Comparison of ENCODE assay signal across 13 cellular contexts in genomic region chr16:62256406-62256805, GRCh38.
A peak's percentile ranks its signal among the peaks of the same experiment; 100 is the strongest.
DNase-seq lines count a peak whose midpoint lies in the region; ATAC-seq and TF ChIP-seq lines count a peak whose summit lies in the region.
"Had no signal": no experiment of that assay in that cellular context is flagged by ENCODE, and none has a peak within 500 bp of the region (broad histone marks: within the 10 kb centered on the region; RNA-seq: fewer than 3 reads in every experiment).

No MANE protein-coding gene starts in this region.

- H3K4ac ChIP-seq in trophoblast cell (ENCODE audit: low read depth, low read length): no peak overlapping the region

- no peak overlapping the region for H2BK120ac ChIP-seq in trophoblast cell (ENCODE audit: insufficient read depth, low read length, poor library complexity)

- CTCF ChIA-PET in mammary epithelial cell (lab: Charles Lee; ENCODE audit: low non-redundant PET): interaction anchor here (0.8 to 1.1 kb wide), 2 partner anchors 43 to 66 kb away, joined by 5 to 12 read pairs; no protein-coding TSS in a partner anchor

- no peak overlapping the region for H4K12ac ChIP-seq in trophoblast cell (ENCODE audit: low read depth, low read length)

- TF ChIP-seq POLR2A in breast epithelium (IDR thresholded peaks at IDR 0.05) (no peak), upper lobe of left lung (IDR thresholded peaks at IDR 0.05) (no peak)

- H3K4me3 ChIP-seq in mammary epithelial cell (replicated peaks in 1 of 3; ENCODE audit: insufficient read depth in 1 of 3, low read depth in 2 of 3, low read length in 3 of 3): no peak overlapping the region
- H3K4me3 ChIP-seq in breast epithelium: no peak overlapping the region
- no peak overlapping the region for H3K4me3 ChIP-seq in hepatocyte
- H3K4me3 ChIP-seq in trophoblast cell (ENCODE audit: low read depth, low read length): no peak overlapping the region
- H3K4me3 ChIP-seq in upper lobe of left lung: no peak overlapping the region
- H3K4me3 ChIP-seq: body of pancreas, tibial nerve had no signal

- H2BK5ac ChIP-seq in trophoblast cell (ENCODE audit: low read depth, low read length, poor library complexity): no peak overlapping the region

- H3K79me2 ChIP-seq in mammary epithelial cell (ENCODE audit: insufficient read depth, low read length) (no peaks in the 10 kb centered on the region), hepatocyte (no peaks in the 10 kb centered on the region), trophoblast cell (ENCODE audit: control insufficient read depth, insufficient read depth, low read length, poor library complexity) (no peaks in the 10 kb centered on the region)

- H2BK12ac ChIP-seq in trophoblast cell (ENCODE audit: low read length): no peak overlapping the region

- in situ Hi-C loops in mammary epithelial cell (cut with MboI; ENCODE audit: low sequenced_read_pairs in 2 of 2): no loop called here

- H3K4me1 ChIP-seq in mammary epithelial cell (ENCODE audit: insufficient read depth, low read length) (peaks cover 38% of the 10 kb centered on the region), breast epithelium (no peaks in the 10 kb centered on the region), hepatocyte (ENCODE audit: insufficient read depth) (peaks cover 12% of the 10 kb centered on the region), trophoblast cell (ENCODE audit: control insufficient read depth in 1 of 2, insufficient read depth in 2 of 2, low read length in 2 of 2) (peaks cover 0 to 9% of the 10 kb centered on the region in 2 experiments), upper lobe of left lung (no peaks in the 10 kb centered on the region)
- H3K4me1 ChIP-seq: body of pancreas had no signal

- no peaks in the 10 kb centered on the region for H3K9me3 ChIP-seq in mammary epithelial cell (replicated peaks; ENCODE audit: insufficient read depth, low read length)
- no peaks in the 10 kb centered on the region for H3K9me3 ChIP-seq in breast epithelium
- H3K9me3 ChIP-seq in hepatocyte (ENCODE audit: low read depth): no peaks in the 10 kb centered on the region
- H3K9me3 ChIP-seq in trophoblast cell (ENCODE audit: insufficient read depth, low read depth, low read length): no peaks in the 10 kb centered on the region
- no peaks in the 10 kb centered on the region for H3K9me3 ChIP-seq in upper lobe of left lung
- H3K9me3 ChIP-seq: body of pancreas, tibial nerve had no signal

- H2AK5ac ChIP-seq in trophoblast cell (ENCODE audit: low read length): no peak overlapping the region

- H3K4me2 ChIP-seq in mammary epithelial cell (ENCODE audit: insufficient read depth, low read depth, low read length) (peak overlapping the region; percentile 67), hepatocyte (no peak overlapping the region), trophoblast cell (ENCODE audit: low read length) (no peak overlapping the region)

- H3K9ac ChIP-seq in mammary epithelial cell (ENCODE audit: insufficient read depth, low read length): no peak overlapping the region
- no peak overlapping the region for H3K9ac ChIP-seq in trophoblast cell (ENCODE audit: low read length)

- dilution Hi-C loops in mammary epithelial cell (cut with HindIII; ENCODE audit: low sequenced_read_pairs): no loop called here

- no peaks in the 10 kb centered on the region for H3K9me2 ChIP-seq in hepatocyte (replicated peaks; ENCODE audit: insufficient read depth)

- peaks cover 2% of the 10 kb centered on the region for H3K79me1 ChIP-seq in trophoblast cell (ENCODE audit: low read length)

- DNase-seq in mammary epithelial cell (peak; percentile 45), breast epithelium (ENCODE audit: low spot score in 2 of 2) (no peak), RKO (ENCODE audit: low spot score) (peak; percentile 66), hepatocyte (ENCODE audit: low spot score) (peak; percentile 15), trophoblast cell (no peak), upper lobe of left lung (no peak), NCI-H2029 treated with DMSO at 0.1 percent for 48 hours (lab: John Stamatoyannopoulos, UW) (no peak), GM10266 (ENCODE audit: extremely low spot score) (no peak)
- DNase-seq: body of pancreas, C1 segment of cervical spinal cord, left cardiac atrium, NCI-H226 had no signal

- no peak for ATAC-seq in upper lobe of left lung (ENCODE audit: low FRiP score in 2 of 2)
- ATAC-seq: body of pancreas, left cardiac atrium had no signal

- peak overlapping the region; percentile 34 for H3K27ac ChIP-seq in mammary epithelial cell (ENCODE audit: insufficient read depth, low read depth, low read length)
- no peak overlapping the region for H3K27ac ChIP-seq in breast epithelium
- H3K27ac ChIP-seq in hepatocyte: no peak overlapping the region
- H3K27ac ChIP-seq in trophoblast cell (ENCODE audit: low read depth, low read length): no peak overlapping the region
- H3K27ac ChIP-seq in upper lobe of left lung: no peak overlapping the region
- H3K27ac ChIP-seq: body of pancreas, tibial nerve had no signal

- H3K23ac ChIP-seq in trophoblast cell (ENCODE audit: low read length): no peak overlapping the region

- no peaks in the 10 kb centered on the region for H4K20me1 ChIP-seq in mammary epithelial cell (ENCODE audit: insufficient read depth, low read length)
- no peaks in the 10 kb centered on the region for H4K20me1 ChIP-seq in hepatocyte (ENCODE audit: insufficient read depth, poor library complexity, severe bottlenecking)

- H3K14ac ChIP-seq in trophoblast cell (ENCODE audit: low read length): no peak overlapping the region

- intact Hi-C loops in mammary epithelial cell (cut with micrococcal nuclease): loop anchor here (1.0 kb wide), 2 partner anchors 31 to 66 kb away; no protein-coding TSS in a partner anchor
- intact Hi-C loops in breast epithelium (cut with DNase I; ENCODE audit: low total_unique reads): no loop called here

- peak overlapping the region; percentile 80 for H2AFZ ChIP-seq in mammary epithelial cell (ENCODE audit: low read depth, low read length)
- H2AFZ ChIP-seq in hepatocyte: no peak overlapping the region
- H2AFZ ChIP-seq in trophoblast cell (ENCODE audit: insufficient read depth, low read length, poor library complexity): no peak overlapping the region

- TF ChIP-seq CTCF in mammary epithelial cell (conservative IDR thresholded peaks at IDR 0.05 in 1 of 2, IDR thresholded peaks at IDR 0.05 in 1 of 2; ENCODE audit: extremely low read depth in 1 of 2, insufficient read depth in 1 of 2, low read depth in 1 of 2, low read length in 2 of 2) (peak; percentile 62 to 68), breast epithelium (IDR thresholded peaks at IDR 0.05) (no peak), hepatocyte (IDR thresholded peaks at IDR 0.05; ENCODE audit: poor library complexity) (peak; percentile 35), upper lobe of left lung (IDR thresholded peaks at IDR 0.05) (peak in 1 of 6 experiments; percentile 9), GM10266 (IDR thresholded peaks at IDR 0.05; ENCODE audit: control insufficient read depth, insufficient read depth, low read depth, missing control alignments) (no peak)

- 55% methylated on average over 2 of the region's 2 CpGs for WGBS in mammary epithelial cell (ENCODE audit: low coverage, missing lambda C conversion rate)
- WGBS in hepatocyte (ENCODE audit: low lambda C conversion rate, missing lambda C conversion rate): 26% methylated on average over 2 of the region's 2 CpGs
- WGBS in trophoblast cell (ENCODE audit: extremely low coverage, insufficient coverage, insufficient read length): no CpG with 5 or more reads among the region's 2 CpGs
- WGBS in upper lobe of left lung, 2 donors: 25 to 31% methylated on average over 2 of the region's 2 CpGs

- H4K91ac ChIP-seq in trophoblast cell (ENCODE audit: low read depth, low read length): no peak overlapping the region

- TF ChIP-seq EP300 in upper lobe of left lung (IDR thresholded peaks at IDR 0.05): no peak

- BruUV-seq in mammary epithelial cell (replicated peaks; lab: Mats Ljungman, UMichigan): no TSS peak

- no peak overlapping the region for H4K8ac ChIP-seq in trophoblast cell (ENCODE audit: low read depth, low read length)

- H3K36me3 ChIP-seq in mammary epithelial cell (ENCODE audit: insufficient read depth, low read length): no peaks in the 10 kb centered on the region
- no peaks in the 10 kb centered on the region for H3K36me3 ChIP-seq in breast epithelium
- H3K36me3 ChIP-seq in hepatocyte (replicated peaks; ENCODE audit: insufficient read depth, low read depth): no peaks in the 10 kb centered on the region
- no peaks in the 10 kb centered on the region for H3K36me3 ChIP-seq in trophoblast cell (ENCODE audit: control insufficient read depth in 1 of 2, insufficient read depth in 2 of 2, low read length in 2 of 2)
- no peaks in the 10 kb centered on the region for H3K36me3 ChIP-seq in upper lobe of left lung
- H3K36me3 ChIP-seq: tibial nerve had no signal

- no peak overlapping the region for H3K18ac ChIP-seq in trophoblast cell (ENCODE audit: low read length)

- no peaks in the 10 kb centered on the region for H3K27me3 ChIP-seq in mammary epithelial cell (ENCODE audit: insufficient read depth, low read length)
- no peaks in the 10 kb centered on the region for H3K27me3 ChIP-seq in breast epithelium
- H3K27me3 ChIP-seq in hepatocyte: no peaks in the 10 kb centered on the region
- H3K27me3 ChIP-seq in trophoblast cell (ENCODE audit: insufficient read depth, low read length): no peaks in the 10 kb centered on the region
- no peaks in the 10 kb centered on the region for H3K27me3 ChIP-seq in upper lobe of left lung
- H3K27me3 ChIP-seq: body of pancreas, tibial nerve had no signal

Comparison
In these comparisons a context has a peak if more than half of its experiments do, and no peak if none do; other contexts are left out.
1. DNase-seq: peak in mammary epithelial cell (single experiment), RKO (single experiment) and hepatocyte (single experiment); none in breast epithelium (0 of 2), trophoblast cell (0 of 2), upper lobe of left lung (0 of 2), NCI-H2029 treated with DMSO at 0.1 percent for 48 hours (single experiment) and GM10266 (single experiment).
2. CTCF ChIP-seq: peak in mammary epithelial cell (2 of 2) and hepatocyte (single experiment); none in breast epithelium (0 of 3) and GM10266 (single experiment).